ENCODE assay signal across 8 cellular contexts in the genomic region with DNA sequence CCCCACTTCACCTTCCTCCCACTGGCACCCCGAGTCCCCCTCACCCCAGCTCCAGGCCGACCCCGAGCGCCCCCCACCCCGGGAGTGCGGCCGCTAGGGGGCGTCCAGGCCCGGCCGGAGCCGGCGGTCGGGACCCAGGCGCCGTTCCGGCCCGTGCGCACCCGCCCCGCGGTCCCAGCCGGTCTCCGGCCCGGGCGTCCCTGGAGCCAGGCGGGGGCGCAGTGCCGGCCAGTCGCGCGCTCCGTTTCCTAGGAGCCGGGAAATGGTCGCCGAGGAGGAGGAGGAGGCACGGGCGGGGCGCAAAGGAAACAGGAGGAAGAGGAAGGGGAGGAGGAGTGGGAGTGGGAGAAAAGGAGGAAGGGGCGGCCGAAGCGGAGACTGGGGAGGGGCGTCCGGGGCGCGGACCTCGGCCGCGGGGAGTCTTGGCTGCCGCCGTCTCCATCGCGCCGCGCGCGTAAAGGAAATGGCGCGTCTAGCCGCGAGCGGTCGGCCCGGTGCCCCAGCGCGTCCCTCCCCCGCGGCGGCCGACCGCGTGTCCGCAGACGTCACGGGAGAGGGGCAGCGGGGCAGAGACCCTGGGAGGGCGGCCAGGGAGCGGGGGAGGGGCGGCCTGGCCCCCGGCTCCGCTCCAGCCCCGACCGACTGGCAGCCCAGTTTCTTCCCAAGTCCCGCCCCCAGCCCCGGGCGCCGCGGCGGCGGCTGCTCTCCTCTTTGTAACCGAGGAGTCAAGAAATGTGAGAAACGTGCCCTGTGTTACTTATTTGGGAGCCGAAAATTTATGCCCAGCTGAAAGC. TPM values are rescaled to one million over a fixed set of nuclear protein-coding genes. Genes with fewer than 3 reads are reported as not detected.
A peak's percentile ranks its signal among the peaks of the same experiment; 100 is the strongest.
DNase-seq lines count a peak whose midpoint lies in the region; ATAC-seq and TF ChIP-seq lines count a peak whose summit lies in the region.

No MANE protein-coding gene starts in this region.

- TF ChIP-seq CTCF in gastroesophageal sphincter (IDR thresholded peaks at IDR 0.05), result peak in 3 of 4 experiments; percentile 82 to 87 (median 86)

- no peak for TF ChIP-seq EP300 in gastroesophageal sphincter (IDR thresholded peaks at IDR 0.05)

- peaks cover 9% of the 10 kb centered on the region for H3K27me3 ChIP-seq in gastroesophageal sphincter
- H3K27me3 ChIP-seq in neuron (ENCODE audit: insufficient read depth, low read length), result no peaks in the 10 kb centered on the region

- peak; percentile 37 to 41 for TF ChIP-seq POLR2A in gastroesophageal sphincter (IDR thresholded peaks at IDR 0.05)

- H3K4me3 ChIP-seq in gastroesophageal sphincter (peak overlapping the region; percentile 78 to 82), neuron (ENCODE audit: low read length) (peak overlapping the region; percentile 97), urinary bladder (ENCODE audit: low read depth, low read length) (peak overlapping the region; percentile 74)

- WGBS in gastroesophageal sphincter (ENCODE audit: low coverage in 1 of 2), 2 donors, result 2% methylated on average over 11 of the region's 92 CpGs; no CpG with 5 or more reads in 1 of the 2 donors
- under 1% methylated on average over 90 of the region's 92 CpGs for WGBS in urinary bladder

- H3K36me3 ChIP-seq in gastroesophageal sphincter, result peaks cover 0 to 5% of the 10 kb centered on the region in 2 donors
- peaks cover 14% of the 10 kb centered on the region for H3K36me3 ChIP-seq in neuron (ENCODE audit: insufficient read depth, low read length)
- no peaks in the 10 kb centered on the region for H3K36me3 ChIP-seq in urinary bladder (ENCODE audit: insufficient read depth)

- DNase-seq in COLO668 (lab: John Stamatoyannopoulos, UW; ENCODE audit: unreplicated experiment), result peak; percentile 36
- peak; percentile 78 for DNase-seq in HT-29 (ENCODE audit: low spot score)
- peak; percentile 96 for DNase-seq in OCI-M2 (lab: John Stamatoyannopoulos, UW; ENCODE audit: unreplicated experiment)
- peak; percentile 60 for DNase-seq in activated naive CD4-positive, alpha-beta T cell treated with anti-CD3 and anti-CD28 coated beads, Interleukin-2, amount 50 U/mL, for 16 hours
- DNase-seq in NCI-H128 (lab: John Stamatoyannopoulos, UW; ENCODE audit: unreplicated experiment), result no peak

- peaks cover 0 to 53% (median 10%) of the 10 kb centered on the region in 3 donors for H3K4me1 ChIP-seq in gastroesophageal sphincter
- H3K4me1 ChIP-seq in neuron (ENCODE audit: insufficient read depth, low read length), result peaks cover 16% of the 10 kb centered on the region
- peaks cover 2% of the 10 kb centered on the region for H3K4me1 ChIP-seq in urinary bladder (ENCODE audit: insufficient read depth)

- no peaks in the 10 kb centered on the region for H3K9me3 ChIP-seq in gastroesophageal sphincter
- no peaks in the 10 kb centered on the region for H3K9me3 ChIP-seq in neuron (ENCODE audit: low read length)

- H3K27ac ChIP-seq in gastroesophageal sphincter, result peak overlapping the region; percentile 95 to 96 (median 96)
- H3K27ac ChIP-seq in urinary bladder (ENCODE audit: low read depth), result peak overlapping the region; percentile 93

- ATAC-seq in gastroesophageal sphincter, result peak; percentile 83

- H2AFZ ChIP-seq in neuron (ENCODE audit: low read depth, low read length), result peak overlapping the region; percentile 19

RNA-seq across cellular contexts. Expression of gene KCTD15, which starts 1.1 kb away (rescaled TPM):
- total RNA-seq in HT-29 (2014; rRNA removed; shearing (Covaris generic)), result 25.4 and 28.1 TPM in 2 replicates
- 100 to 1,000 TPM in 1 of 4 donors, 10 to 100 TPM in 3; 62.3 to 148 (median 84.3) TPM for total RNA-seq in gastroesophageal sphincter
- 55.8 TPM for total RNA-seq in urinary bladder
- polyA plus RNA-seq in urinary bladder, result 78.0 TPM
